10 cellular contexts compared by ENCODE assay signal in the genomic region with DNA sequence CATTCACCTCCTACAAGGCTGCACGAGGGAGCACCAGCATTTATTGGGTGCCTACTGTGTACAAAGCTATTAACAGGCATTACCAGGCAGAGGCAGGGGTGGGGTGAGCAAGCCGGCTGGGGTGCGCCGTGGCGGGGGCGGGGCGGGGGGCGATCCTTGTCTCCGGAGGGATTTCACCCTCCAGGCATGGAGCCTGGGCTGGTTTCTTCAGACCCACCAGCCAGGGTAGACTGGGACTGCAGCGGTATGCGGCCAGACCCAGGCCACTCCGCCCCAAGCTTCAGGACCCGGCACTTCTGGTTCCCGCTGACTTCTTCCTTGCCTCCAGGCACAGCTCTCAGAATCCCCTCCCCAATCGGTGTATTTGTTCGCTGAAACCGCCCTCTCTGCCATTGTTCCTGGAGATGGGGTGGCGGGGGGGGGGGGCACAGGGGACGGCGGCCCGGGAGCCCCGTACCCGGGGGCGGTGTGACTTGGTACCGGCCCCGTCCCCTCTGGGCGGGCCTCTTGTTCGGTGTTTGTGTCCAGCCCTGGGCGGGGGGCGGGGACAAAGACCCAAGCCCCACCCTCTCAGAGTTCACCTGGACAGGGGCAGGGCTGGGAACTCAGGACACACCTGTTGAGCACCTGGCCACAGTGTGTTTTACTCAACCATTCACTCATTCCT. TPM values are rescaled to one million over a fixed set of nuclear protein-coding genes. Genes with fewer than 3 reads are reported as not detected.
DNase-seq lines count a peak whose midpoint lies in the region; ATAC-seq, FAIRE-seq and TF ChIP-seq lines count a peak whose summit lies in the region.
"Had no signal": no experiment of that assay in that cellular context is flagged by ENCODE, and none has a peak within 500 bp of the region (broad histone marks: within the 10 kb centered on the region; RNA-seq: fewer than 3 reads in every experiment).

No MANE protein-coding gene starts in this region.

- no peak for ATAC-seq in A549
- no peak for ATAC-seq in HG03460 (IDR thresholded peaks at IDR 0.05; ENCODE audit: unreplicated experiment)

- H3K27me3 ChIP-seq in HUES48 (ENCODE audit: control insufficient read depth, insufficient read depth, low read length) = no peaks in the 10 kb centered on the region

- no peak for TF ChIP-seq POLR2A in A549 (IDR thresholded peaks at IDR 0.05; ENCODE audit: low read length)

- no peak for DNase-seq in A549 (ENCODE audit: low read depth in 1 of 2, low spot score in 1 of 2)
- no peak for DNase-seq in NCI-H1436 (lab: John Stamatoyannopoulos, UW)
- DNase-seq in stimulated activated CD4-positive, alpha-beta T cell treated with anti-CD3 and anti-CD28 coated beads, Interleukin-2, amount 100 ng/mL, for 24 hours = no peak
- no peak for DNase-seq in HPDE6-E6E7 (ENCODE audit: extremely low spot score)
- DNase-seq: KBM-7, SHP77 treated with DMSO at 0.1 percent for 48 hours had no signal

- TF ChIP-seq CTCF in A549 (IDR thresholded peaks at IDR 0.05) (no peak), brain (conservative IDR thresholded peaks at IDR 0.05) (no peak)

- TF ChIP-seq EP300 in A549 (IDR thresholded peaks at IDR 0.05) = no peak

- POLR2A ChIA-PET in A549 (lab: Yijun Ruan, JAX) = no interaction called here

- H3K36me3 Mint-ChIP-seq in brain = no peaks in the 10 kb centered on the region

- H3K27me3 Mint-ChIP-seq in brain = peaks cover 73% of the 10 kb centered on the region

- no peaks in the 10 kb centered on the region for H3K9me3 Mint-ChIP-seq in brain

- peaks cover 11% of the 10 kb centered on the region for H3K4me1 Mint-ChIP-seq in brain

- peak overlapping the region; percentile 41 to 76 (median 72) for H3K4me3 Mint-ChIP-seq in brain

- no peak overlapping the region for H3K9ac ChIP-seq in HUES48 (ENCODE audit: low read depth, low read length)

- no peak for TF ChIP-seq RAD21 in A549 (conservative IDR thresholded peaks at IDR 0.05 in 1 of 2, IDR thresholded peaks at IDR 0.05 in 1 of 2)

- FAIRE-seq in A549 (lab: Jason Lieb, UNC) = no peak

- H3K4me2 ChIP-seq in A549 = peak overlapping the region; percentile 89

- H3K4me3 ChIP-seq in A549 (no peak overlapping the region; the same call in 2 of the 3 replicates), HUES48 (ENCODE audit: low read depth, low read length) (peak overlapping the region; percentile 81), mesodermal cell (ENCODE audit: extremely low read depth, insufficient read depth, low read length, poor library complexity, severe bottlenecking) (peak overlapping the region; percentile 18)

- 20% methylated on average over 1 of the region's 30 CpGs for WGBS in A549 (ENCODE audit: missing lambda C conversion rate)
- 3 to 5% methylated on average over 9 to 16 of the region's 30 CpGs for WGBS in mesodermal cell (ENCODE audit: insufficient coverage in 2 of 2), 2 experiments

- H3K9me3 ChIP-seq in A549 (no peaks in the 10 kb centered on the region), HUES48 (ENCODE audit: control insufficient read depth, insufficient read depth, low read length) (no peaks in the 10 kb centered on the region), mesodermal cell (ENCODE audit: control insufficient read depth, low read length) (no peaks in the 10 kb centered on the region)

- H3K36me3 ChIP-seq in HUES48 (ENCODE audit: control insufficient read depth, insufficient read depth, low read length) (no peaks in the 10 kb centered on the region), mesodermal cell (ENCODE audit: control insufficient read depth, insufficient read depth, low read length) (no peaks in the 10 kb centered on the region)

- CTCF ChIA-PET in A549 (lab: Yijun Ruan, JAX) = interaction anchor here (1.1 kb wide), 1 partner anchor 16 kb away, joined by 3 read pairs; no protein-coding TSS in a partner anchor

- H3K27ac Mint-ChIP-seq in brain = peak overlapping the region in 1 of 5 experiments; percentile 33

- H3K27ac ChIP-seq in A549 (peak overlapping the region in 1 of 2 experiments; percentile 77; a peak in 2 of 6 replicates), HUES48 (ENCODE audit: low read depth, low read length) (peak overlapping the region; percentile 35), mesodermal cell (ENCODE audit: low read depth, low read length, severe bottlenecking) (no peak overlapping the region)

- H3K4me1 ChIP-seq in A549 (peaks cover 36% of the 10 kb centered on the region), HUES48 (ENCODE audit: control insufficient read depth, insufficient read depth, low read length) (peaks cover 18% of the 10 kb centered on the region; the same call in 1 of the 2 replicates), mesodermal cell (ENCODE audit: control insufficient read depth, insufficient read depth, low read length, poor library complexity, severe bottlenecking) (no peaks in the 10 kb centered on the region)

TF ChIP-seq in A549, 52 proteins besides CTCF, POLR2A, EP300 and RAD21:
- no peak for TF ChIP-seq ZSCAN20 (CRISPR knock-in tag; IDR thresholded peaks at IDR 0.05)
- TF ChIP-seq CBX2 (IDR thresholded peaks at IDR 0.05; ENCODE audit: borderline replicate concordance, low read depth) = no peak
- TF ChIP-seq CEBPB (IDR thresholded peaks at IDR 0.05) = no peak
- TF ChIP-seq TFCP2L1 (CRISPR knock-in tag; IDR thresholded peaks at IDR 0.05) = no peak
- TF ChIP-seq, protein P1, sequence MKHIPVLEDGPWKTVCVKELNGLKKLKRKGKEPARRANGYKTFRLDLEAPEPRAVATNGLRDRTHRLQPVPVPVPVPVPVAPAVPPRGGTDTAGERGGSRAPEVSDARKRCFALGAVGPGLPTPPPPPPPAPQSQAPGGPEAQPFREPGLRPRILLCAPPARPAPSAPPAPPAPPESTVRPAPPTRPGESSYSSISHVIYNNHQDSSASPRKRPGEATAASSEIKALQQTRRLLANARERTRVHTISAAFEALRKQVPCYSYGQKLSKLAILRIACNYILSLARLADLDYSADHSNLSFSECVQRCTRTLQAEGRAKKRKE (CRISPR knock-in tag; IDR thresholded peaks at IDR 0.05; ENCODE audit: low read depth) = no peak
- no peak for TF ChIP-seq BHLHE40 (IDR thresholded peaks at IDR 0.05; ENCODE audit: low read depth, low read length)

RNA-seq across cellular contexts. Expression of gene TJP3, which starts 14.4 kb away (rescaled TPM):
- polyA plus RNA-seq in A549 (2011; rRNA removed) = 2.3 and 4.0 TPM in 2 replicates
- polyA plus RNA-seq in A549 (2012; cell fraction: cytosol; rRNA removed) = 0.90 and 1.1 TPM in 2 replicates
- 0.89 and 2.1 TPM in 2 replicates for polyA plus RNA-seq in A549 (2012; cell fraction: nucleus; rRNA removed)
- 1.4 to 1.8 TPM (median 1.5 TPM) in 3 replicates for polyA plus RNA-seq in A549 (2017; fragmentation: RNase III; extraction: RNeasy Plus Mini Kit Qiagen cat#74134 plus additional on column Dnase treatment)
- 2.1 and 3.7 TPM in 2 replicates for polyA minus RNA-seq in A549 (2011; rRNA and poly(A)+ RNA removed)
- 3.8 TPM for polyA plus RNA-seq in brain (ENCODE audit: insufficient read depth, low read depth, low replicate concordance)
- polyA plus RNA-seq in mesodermal cell (2013, experiment 1 of 2) = 1.3 TPM
- polyA plus RNA-seq in mesodermal cell (2013, experiment 2 of 2) = 0.96 TPM

RNA-seq across cellular contexts. Expression of gene PIP5K1C, which starts 22.3 kb away (rescaled TPM):
- polyA plus RNA-seq in A549 (2011; rRNA removed) (2.6 and 3.5 TPM in 2 replicates), A549 (2017; fragmentation: RNase III; extraction: RNeasy Plus Mini Kit Qiagen cat#74134 plus additional on column Dnase treatment) (8.1 to 9.5 TPM (median 9.3 TPM) in 3 replicates), brain (ENCODE audit: insufficient read depth, low read depth, low replicate concordance) (51.0 TPM)
- 4.9 and 7.4 TPM in 2 replicates for polyA plus RNA-seq in A549 (2012; cell fraction: cytosol; rRNA removed)
- 10.6 and 12.2 TPM in 2 replicates for polyA plus RNA-seq in A549 (2012; cell fraction: nucleus; rRNA removed)
- polyA minus RNA-seq in A549 (2011; rRNA and poly(A)+ RNA removed) = 14.5 and 17.1 TPM in 2 replicates
- polyA plus RNA-seq in mesodermal cell (2013, experiment 1 of 2) = 24.4 TPM
- polyA plus RNA-seq in mesodermal cell (2013, experiment 2 of 2) = 21.6 TPM

RNA-seq across cellular contexts. Expression of gene APBA3, which starts 38.9 kb away (rescaled TPM):
- 5.5 and 6.9 TPM in 2 replicates for polyA plus RNA-seq in A549 (2011; rRNA removed)
- 12.6 and 17.7 TPM in 2 replicates for polyA plus RNA-seq in A549 (2012; cell fraction: cytosol; rRNA removed)
- polyA plus RNA-seq in A549 (2012; cell fraction: nucleus; rRNA removed) = 52.5 and 64.9 TPM in 2 replicates
- 8.7 to 10.0 TPM (median 9.8 TPM) in 3 replicates for polyA plus RNA-seq in A549 (2017; fragmentation: RNase III; extraction: RNeasy Plus Mini Kit Qiagen cat#74134 plus additional on column Dnase treatment)
- polyA minus RNA-seq in A549 (2011; rRNA and poly(A)+ RNA removed) = 4.7 and 5.7 TPM in 2 replicates
- 36.8 TPM for polyA plus RNA-seq in brain (ENCODE audit: insufficient read depth, low read depth, low replicate concordance)
- 21.3 TPM for polyA plus RNA-seq in mesodermal cell (2013, experiment 1 of 2)
- polyA plus RNA-seq in mesodermal cell (2013, experiment 2 of 2) = 17.0 TPM

RNA-seq across cellular contexts. Expression of gene MRPL54, which starts 39.9 kb away (rescaled TPM):
- 27.1 and 30.8 TPM in 2 replicates for polyA plus RNA-seq in A549 (2011; rRNA removed)
- 73.1 and 78.8 TPM in 2 replicates for polyA plus RNA-seq in A549 (2012; cell fraction: cytosol; rRNA removed)
- 37.9 and 44.6 TPM in 2 replicates for polyA plus RNA-seq in A549 (2012; cell fraction: nucleus; rRNA removed)
- 45.3 to 48.9 TPM (median 47.5 TPM) in 3 replicates for polyA plus RNA-seq in A549 (2017; fragmentation: RNase III; extraction: RNeasy Plus Mini Kit Qiagen cat#74134 plus additional on column Dnase treatment)
- 5.1 and 8.6 TPM in 2 replicates for polyA minus RNA-seq in A549 (2011; rRNA and poly(A)+ RNA removed)
- polyA plus RNA-seq in brain (ENCODE audit: insufficient read depth, low read depth, low replicate concordance) = 177 TPM
- polyA plus RNA-seq in mesodermal cell (2013, experiment 1 of 2) = 43.9 TPM
- polyA plus RNA-seq in mesodermal cell (2013, experiment 2 of 2) = 38.3 TPM

RNA-seq across cellular contexts. Expression of gene RAX2, which starts 49.5 kb away (rescaled TPM):
- polyA plus RNA-seq in A549 (2011; rRNA removed) (not detected in 2 replicates), A549 (2017; fragmentation: RNase III; extraction: RNeasy Plus Mini Kit Qiagen cat#74134 plus additional on column Dnase treatment) (not detected in 3 replicates), brain (ENCODE audit: insufficient read depth, low read depth, low replicate concordance) (not detected)
- not detected in 2 replicates for polyA plus RNA-seq in A549 (2012; cell fraction: cytosol; rRNA removed)
- not detected in 2 replicates for polyA plus RNA-seq in A549 (2012; cell fraction: nucleus; rRNA removed)
- not detected in 2 replicates for polyA minus RNA-seq in A549 (2011; rRNA and poly(A)+ RNA removed)
- polyA plus RNA-seq in mesodermal cell (2013, experiment 1 of 2) = not detected
- polyA plus RNA-seq in mesodermal cell (2013, experiment 2 of 2) = not detected
